Comparison of ENCODE assay signal across 8 cellular contexts in the genomic region with DNA sequence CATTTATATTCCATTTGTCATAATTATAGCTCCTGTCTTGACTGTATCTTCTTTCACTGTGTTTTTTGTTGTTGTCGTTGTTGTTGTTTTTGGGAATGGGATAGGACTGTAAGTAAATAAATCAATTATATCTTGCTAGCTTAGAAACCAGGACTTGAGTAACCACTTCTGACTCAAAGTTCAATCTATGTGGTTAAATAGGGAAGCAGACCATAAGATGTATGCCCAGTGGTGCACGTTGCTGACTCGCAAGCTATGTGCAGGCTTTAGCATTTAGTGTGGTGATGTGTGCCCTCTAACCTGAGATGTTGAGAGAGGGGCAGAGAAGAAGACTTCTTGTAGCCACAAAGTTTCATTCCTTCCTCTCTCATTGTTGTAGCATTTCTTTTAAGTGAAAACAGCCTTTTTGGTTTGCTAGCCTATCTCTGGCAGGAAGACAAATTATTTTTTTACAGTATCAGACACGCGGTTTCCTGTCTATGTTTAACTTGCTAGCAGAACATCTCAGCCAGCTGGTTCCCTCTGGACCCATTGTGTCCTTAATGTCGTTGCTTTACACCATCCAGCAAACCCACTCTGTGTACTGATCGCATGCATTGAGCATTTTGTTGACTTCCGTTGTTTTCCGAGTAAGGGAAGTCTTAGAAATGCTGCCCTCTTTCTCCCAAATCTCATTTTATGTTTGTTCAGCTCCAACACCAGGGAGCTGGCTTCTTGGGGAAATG. TPM values are rescaled to one million over a fixed set of nuclear protein-coding genes. Genes with fewer than 3 reads are reported as not detected.
DNase-seq lines count a peak whose midpoint lies in the region; ATAC-seq and TF ChIP-seq lines count a peak whose summit lies in the region.

No MANE protein-coding gene starts in this region.

- TF ChIP-seq POLR2A in uterus (IDR thresholded peaks at IDR 0.05), result no peak

- intact Hi-C loops in uterus (cut with DNase I; ENCODE audit: low total_unique reads), result no loop called here

- H3K27ac ChIP-seq in lung (ENCODE audit: low read depth in 1 of 2, low read length in 1 of 2) (peak overlapping the region; percentile 77 to 87), uterus (peak overlapping the region; percentile 60 to 64)

- H3K36me3 ChIP-seq in lung (ENCODE audit: control insufficient read depth in 2 of 2, insufficient read depth in 2 of 2, low read length in 2 of 2) (peaks cover 17 to 23% of the 10 kb centered on the region in 2 donors), uterus (no peaks in the 10 kb centered on the region)

- no peak overlapping the region for H3K4me3 ChIP-seq in lung
- H3K4me3 ChIP-seq in uterus, result no peak overlapping the region

- H3K27me3 Mint-ChIP-seq in chondrocyte (ENCODE audit: low read depth), result no peaks in the 10 kb centered on the region

- H3K27me3 ChIP-seq in lung (ENCODE audit: control insufficient read depth, insufficient read depth), result no peaks in the 10 kb centered on the region
- H3K27me3 ChIP-seq in uterus, result no peaks in the 10 kb centered on the region

- 11 to 21% methylated on average over 9 of the region's 9 CpGs for WGBS in lung, 2 donors

- no peaks in the 10 kb centered on the region for H3K9me3 ChIP-seq in lung (ENCODE audit: control insufficient read depth in 2 of 2, insufficient read depth in 1 of 2, low read length in 1 of 2)
- H3K9me3 ChIP-seq in uterus, result no peaks in the 10 kb centered on the region

- peak; percentile 59 for TF ChIP-seq CTCF in chondrocyte (IDR thresholded peaks at IDR 0.05)
- TF ChIP-seq CTCF in lung (IDR thresholded peaks at IDR 0.05; ENCODE audit: control extremely low read depth, extremely low read depth), result no peak
- TF ChIP-seq CTCF in uterus (IDR thresholded peaks at IDR 0.05), result peak in 1 of 4 experiments; percentile 9

- H3K9me3 Mint-ChIP-seq in chondrocyte (ENCODE audit: low read depth), result no peaks in the 10 kb centered on the region

- peak overlapping the region; percentile 92 for H3K27ac Mint-ChIP-seq in chondrocyte (ENCODE audit: unreplicated experiment)

- H3K4me1 Mint-ChIP-seq in chondrocyte (ENCODE audit: low read depth), result peaks cover 83% of the 10 kb centered on the region

- H3K4me3 Mint-ChIP-seq in chondrocyte (ENCODE audit: unreplicated experiment), result peak overlapping the region; percentile 32

- ATAC-seq in GM19397 (IDR thresholded peaks at IDR 0.05; ENCODE audit: unreplicated experiment), result peak; percentile 88
- peak; percentile 92 for ATAC-seq in HG03432 (IDR thresholded peaks at IDR 0.05; ENCODE audit: unreplicated experiment)
- ATAC-seq in SK-N-SH treated with all-trans-retinoic acid at 6 μM for 48 hours, result peak; percentile 61
- ATAC-seq in lung (ENCODE audit: insufficient read depth, low FRiP score), result peak; percentile 42

- peaks cover 5% of the 10 kb centered on the region for H3K36me3 Mint-ChIP-seq in chondrocyte (ENCODE audit: low read depth)

- peaks cover 22 to 74% of the 10 kb centered on the region in 2 donors for H3K4me1 ChIP-seq in lung (ENCODE audit: control insufficient read depth in 2 of 2, insufficient read depth in 2 of 2, low read length in 2 of 2)
- peaks cover 12 to 26% of the 10 kb centered on the region in 2 donors for H3K4me1 ChIP-seq in uterus

- DNase-seq in AG08395 (ENCODE audit: low spot score) (peak; percentile 28), chondrocyte (ENCODE audit: low spot score) (no peak), lung (ENCODE audit: low spot score) (no peak), uterus (no peak), NCI-H1092 treated with DMSO at 0.1 percent for 48 hours (lab: John Stamatoyannopoulos, UW) (no peak)

TF ChIP-seq in SK-N-SH treated with all-trans-retinoic acid at 6 μM for 48 hours, 23 proteins besides CTCF, POLR2A, EP300 and RAD21:
- TF ChIP-seq, protein P1, sequence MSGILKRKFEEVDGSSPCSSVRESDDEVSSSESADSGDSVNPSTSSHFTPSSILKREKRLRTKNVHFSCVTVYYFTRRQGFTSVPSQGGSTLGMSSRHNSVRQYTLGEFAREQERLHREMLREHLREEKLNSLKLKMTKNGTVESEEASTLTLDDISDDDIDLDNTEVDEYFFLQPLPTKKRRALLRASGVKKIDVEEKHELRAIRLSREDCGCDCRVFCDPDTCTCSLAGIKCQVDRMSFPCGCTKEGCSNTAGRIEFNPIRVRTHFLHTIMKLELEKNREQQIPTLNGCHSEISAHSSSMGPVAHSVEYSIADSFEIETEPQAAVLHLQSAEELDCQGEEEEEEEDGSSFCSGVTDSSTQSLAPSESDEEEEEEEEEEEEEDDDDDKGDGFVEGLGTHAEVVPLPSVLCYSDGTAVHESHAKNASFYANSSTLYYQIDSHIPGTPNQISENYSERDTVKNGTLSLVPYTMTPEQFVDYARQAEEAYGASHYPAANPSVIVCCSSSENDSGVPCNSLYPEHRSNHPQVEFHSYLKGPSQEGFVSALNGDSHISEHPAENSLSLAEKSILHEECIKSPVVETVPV (CRISPR knock-in tag; IDR thresholded peaks at IDR 0.05), result no peak
- TF ChIP-seq, protein P2, sequence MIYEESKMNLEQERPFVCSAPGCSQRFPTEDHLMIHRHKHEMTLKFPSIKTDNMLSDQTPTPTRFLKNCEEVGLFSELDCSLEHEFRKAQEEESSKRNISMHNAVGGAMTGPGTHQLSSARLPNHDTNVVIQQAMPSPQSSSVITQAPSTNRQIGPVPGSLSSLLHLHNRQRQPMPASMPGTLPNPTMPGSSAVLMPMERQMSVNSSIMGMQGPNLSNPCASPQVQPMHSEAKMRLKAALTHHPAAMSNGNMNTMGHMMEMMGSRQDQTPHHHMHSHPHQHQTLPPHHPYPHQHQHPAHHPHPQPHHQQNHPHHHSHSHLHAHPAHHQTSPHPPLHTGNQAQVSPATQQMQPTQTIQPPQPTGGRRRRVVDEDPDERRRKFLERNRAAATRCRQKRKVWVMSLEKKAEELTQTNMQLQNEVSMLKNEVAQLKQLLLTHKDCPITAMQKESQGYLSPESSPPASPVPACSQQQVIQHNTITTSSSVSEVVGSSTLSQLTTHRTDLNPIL (CRISPR knock-in tag; IDR thresholded peaks at IDR 0.05; ENCODE audit: low read depth), result no peak
- TF ChIP-seq BACH2 (CRISPR knock-in tag; IDR thresholded peaks at IDR 0.05; ENCODE audit: borderline replicate concordance), result no peak
- no peak for TF ChIP-seq ESRRG (CRISPR knock-in tag; IDR thresholded peaks at IDR 0.05)
- no peak for TF ChIP-seq ZFP3 (CRISPR knock-in tag; IDR thresholded peaks at IDR 0.05)
- TF ChIP-seq SNAI2 (CRISPR knock-in tag; IDR thresholded peaks at IDR 0.05), result no peak
- TF ChIP-seq OSR1 (CRISPR knock-in tag; IDR thresholded peaks at IDR 0.05), result no peak
- TF ChIP-seq, protein P3, sequence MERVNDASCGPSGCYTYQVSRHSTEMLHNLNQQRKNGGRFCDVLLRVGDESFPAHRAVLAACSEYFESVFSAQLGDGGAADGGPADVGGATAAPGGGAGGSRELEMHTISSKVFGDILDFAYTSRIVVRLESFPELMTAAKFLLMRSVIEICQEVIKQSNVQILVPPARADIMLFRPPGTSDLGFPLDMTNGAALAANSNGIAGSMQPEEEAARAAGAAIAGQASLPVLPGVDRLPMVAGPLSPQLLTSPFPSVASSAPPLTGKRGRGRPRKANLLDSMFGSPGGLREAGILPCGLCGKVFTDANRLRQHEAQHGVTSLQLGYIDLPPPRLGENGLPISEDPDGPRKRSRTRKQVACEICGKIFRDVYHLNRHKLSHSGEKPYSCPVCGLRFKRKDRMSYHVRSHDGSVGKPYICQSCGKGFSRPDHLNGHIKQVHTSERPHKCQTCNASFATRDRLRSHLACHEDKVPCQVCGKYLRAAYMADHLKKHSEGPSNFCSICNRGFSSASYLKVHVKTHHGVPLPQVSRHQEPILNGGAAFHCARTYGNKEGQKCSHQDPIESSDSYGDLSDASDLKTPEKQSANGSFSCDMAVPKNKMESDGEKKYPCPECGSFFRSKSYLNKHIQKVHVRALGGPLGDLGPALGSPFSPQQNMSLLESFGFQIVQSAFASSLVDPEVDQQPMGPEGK (CRISPR knock-in tag; IDR thresholded peaks at IDR 0.05; ENCODE audit: borderline replicate concordance), result no peak
- TF ChIP-seq ARNTL (CRISPR knock-in tag; IDR thresholded peaks at IDR 0.05; ENCODE audit: borderline replicate concordance, low read depth), result no peak
- no peak for TF ChIP-seq TCF4 (CRISPR knock-in tag; IDR thresholded peaks at IDR 0.05; ENCODE audit: borderline replicate concordance)
- no peak for TF ChIP-seq TOX (CRISPR knock-in tag; IDR thresholded peaks at IDR 0.05; ENCODE audit: borderline replicate concordance)
- no peak for TF ChIP-seq GLIS3 (CRISPR knock-in tag; IDR thresholded peaks at IDR 0.05)
- TF ChIP-seq, protein P4, sequence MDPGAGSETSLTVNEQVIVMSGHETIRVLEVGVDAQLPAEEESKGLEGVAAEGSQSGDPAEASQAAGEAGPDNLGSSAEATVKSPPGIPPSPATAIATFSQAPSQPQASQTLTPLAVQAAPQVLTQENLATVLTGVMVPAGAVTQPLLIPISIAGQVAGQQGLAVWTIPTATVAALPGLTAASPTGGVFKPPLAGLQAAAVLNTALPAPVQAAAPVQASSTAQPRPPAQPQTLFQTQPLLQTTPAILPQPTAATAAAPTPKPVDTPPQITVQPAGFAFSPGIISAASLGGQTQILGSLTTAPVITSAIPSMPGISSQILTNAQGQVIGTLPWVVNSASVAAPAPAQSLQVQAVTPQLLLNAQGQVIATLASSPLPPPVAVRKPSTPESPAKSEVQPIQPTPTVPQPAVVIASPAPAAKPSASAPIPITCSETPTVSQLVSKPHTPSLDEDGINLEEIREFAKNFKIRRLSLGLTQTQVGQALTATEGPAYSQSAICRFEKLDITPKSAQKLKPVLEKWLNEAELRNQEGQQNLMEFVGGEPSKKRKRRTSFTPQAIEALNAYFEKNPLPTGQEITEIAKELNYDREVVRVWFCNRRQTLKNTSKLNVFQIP (CRISPR knock-in tag; IDR thresholded peaks at IDR 0.05; ENCODE audit: borderline replicate concordance, low read depth), result no peak
- TF ChIP-seq ZNF8 (CRISPR knock-in tag; IDR thresholded peaks at IDR 0.05), result no peak

RNA-seq across cellular contexts. Expression of a gene that starts 52.1 kb away (rescaled TPM):
- total RNA-seq in chondrocyte (25.7 to 52.2 TPM (median 28.4 TPM) in 3 replicates), lung (100 to 1,000 TPM; 198 to 232 TPM), uterus (100 to 1,000 TPM in 3 of 4 donors, 10 to 100 TPM in 1; 95.3 to 255 (median 211) TPM)
- 100 to 1,000 TPM in 1 of 2 donors, 10 to 100 TPM in 1; 31.1 to 129 TPM for polyA plus RNA-seq in lung

Comparison
In these comparisons a context has a peak if more than half of its experiments do, and no peak if none do; other contexts are left out.
1. ATAC-seq: peak in every context shown above with its lines; median percentile 92 in HG03432; 88 in GM19397; 61 in SK-N-SH treated with all-trans-retinoic acid at 6 μM for 48 hours; 42 in lung.